15 cellular contexts compared by ENCODE assay signal in genomic region chr5:179616002-179616594, GRCh38. TPM values are rescaled to one million over a fixed set of nuclear protein-coding genes. Genes with fewer than 3 reads are reported as not detected.
A peak's percentile ranks its signal among the peaks of the same experiment; 100 is the strongest.
DNase-seq lines count a peak whose midpoint lies in the region; ATAC-seq, FAIRE-seq and TF ChIP-seq lines count a peak whose summit lies in the region.
"Had no signal": no experiment of that assay in that cellular context is flagged by ENCODE, and none has a peak within 500 bp of the region (broad histone marks: within the 10 kb centered on the region; RNA-seq: fewer than 3 reads in every experiment).

No MANE protein-coding gene starts in this region.

- peak overlapping the region in 5 of 7 donors; percentile 26 to 59 (median 54) for H3K27ac Mint-ChIP-seq in CD14-positive monocyte
- peak overlapping the region; percentile 11 to 100 for H3K27ac Mint-ChIP-seq in activated naive CD4-positive, alpha-beta T cell treated with anti-CD3 and anti-CD28 coated beads, Interleukin-2, amount 50 U/mL, for 72 hours
- H3K27ac Mint-ChIP-seq in natural killer cell treated with Interleukin-12 subunit alpha and Interleukin-12 subunit beta and Interleukin-15 and Interleukin-18, amount 100 ng/mL, for 72 hours: peak overlapping the region; percentile 64

- TF ChIP-seq POLR2A in GM12892 (IDR thresholded peaks at IDR 0.05; ENCODE audit: low read depth, low read length): peak; percentile 52

- no peak overlapping the region for H3K4me3 Mint-ChIP-seq in CD14-positive monocyte
- H3K4me3 Mint-ChIP-seq in natural killer cell treated with Interleukin-12 subunit alpha and Interleukin-12 subunit beta and Interleukin-15 and Interleukin-18, amount 100 ng/mL, for 72 hours: peak overlapping the region; percentile 54

- H3K4me1 Mint-ChIP-seq in CD14-positive monocyte: peaks cover 20% of the 10 kb centered on the region
- peaks cover 65 to 76% of the 10 kb centered on the region in 2 donors for H3K4me1 Mint-ChIP-seq in natural killer cell treated with Interleukin-12 subunit alpha and Interleukin-12 subunit beta and Interleukin-15 and Interleukin-18, amount 100 ng/mL, for 72 hours (ENCODE audit: low read depth in 2 of 2)

- no peak for ATAC-seq in activated naive CD4-positive, alpha-beta T cell treated with anti-CD3 and anti-CD28 coated beads, Interleukin-2, amount 50 U/mL, for 72 hours
- ATAC-seq in natural killer cell treated with Interleukin-12 subunit alpha and Interleukin-12 subunit beta and Interleukin-15 and Interleukin-18, amount 100 ng/mL, for 72 hours: no peak
- no peak for ATAC-seq in HG03025 (IDR thresholded peaks at IDR 0.05; ENCODE audit: low FRiP score, unreplicated experiment)

- intact Hi-C loops in CD14-positive monocyte (cut with micrococcal nuclease): no loop called here

- DNase-seq in CD14-positive monocyte (ENCODE audit: low spot score) (no peak), GM12892 (ENCODE audit: insufficient read length) (no peak), DMS 273 treated with DMSO at 0.1 percent for 48 hours (lab: John Stamatoyannopoulos, UW) (no peak), SHP77 treated with DMSO at 0.1 percent for 48 hours (lab: John Stamatoyannopoulos, UW) (no peak), LoVo (ENCODE audit: low spot score) (no peak)
- DNase-seq in activated naive CD4-positive, alpha-beta T cell treated with anti-CD3 and anti-CD28 coated beads, Interleukin-2, amount 50 U/mL, for 72 hours (ENCODE audit: low spot score in 2 of 2): no peak
- DNase-seq in natural killer cell treated with Interleukin-12 subunit alpha and Interleukin-12 subunit beta and Interleukin-15 and Interleukin-18, amount 100 ng/mL, for 72 hours (ENCODE audit: low spot score): no peak
- DNase-seq: activated CD8-positive, alpha-beta memory T cell treated with anti-CD3 and anti-CD28 coated beads, Interleukin-2, amount 50 U/mL, for 4 hours; effector CD4-positive, alpha-beta T cell; mesendoderm; NCI-H2029 treated with DMSO at 0.1 percent for 48 hours had no signal

- H3K9me3 Mint-ChIP-seq in CD14-positive monocyte: no peaks in the 10 kb centered on the region
- H3K9me3 Mint-ChIP-seq in activated naive CD4-positive, alpha-beta T cell treated with anti-CD3 and anti-CD28 coated beads, Interleukin-2, amount 50 U/mL, for 72 hours: no peaks in the 10 kb centered on the region
- no peaks in the 10 kb centered on the region for H3K9me3 Mint-ChIP-seq in natural killer cell treated with Interleukin-12 subunit alpha and Interleukin-12 subunit beta and Interleukin-15 and Interleukin-18, amount 100 ng/mL, for 72 hours
- H3K9me3 Mint-ChIP-seq: brain had no signal

- peaks cover 84 to 90% of the 10 kb centered on the region in 2 donors for H3K36me3 Mint-ChIP-seq in CD14-positive monocyte
- H3K36me3 Mint-ChIP-seq in activated naive CD4-positive, alpha-beta T cell treated with anti-CD3 and anti-CD28 coated beads, Interleukin-2, amount 50 U/mL, for 72 hours: peaks cover 65 to 76% of the 10 kb centered on the region in 2 donors
- H3K36me3 Mint-ChIP-seq in natural killer cell treated with Interleukin-12 subunit alpha and Interleukin-12 subunit beta and Interleukin-15 and Interleukin-18, amount 100 ng/mL, for 72 hours: peaks cover 79% of the 10 kb centered on the region

- FAIRE-seq in GM12892 (lab: Jason Lieb, UNC): no peak
- FAIRE-seq: GM18507, H1 had no signal

- H3K27me3 Mint-ChIP-seq in CD14-positive monocyte (ENCODE audit: low read depth in 3 of 3): no peaks in the 10 kb centered on the region
- H3K27me3 Mint-ChIP-seq in natural killer cell treated with Interleukin-12 subunit alpha and Interleukin-12 subunit beta and Interleukin-15 and Interleukin-18, amount 100 ng/mL, for 72 hours: no peaks in the 10 kb centered on the region

- TF ChIP-seq CTCF in CD14-positive monocyte (IDR thresholded peaks at IDR 0.05): no peak

RNA-seq across cellular contexts. Expression of gene HNRNPH1, which starts 7.4 kb away (rescaled TPM):
- polyA plus RNA-seq in CD14-positive monocyte: 10 to 100 TPM; 47.4 to 51.9 TPM
- polyA plus RNA-seq in GM12892 (2012; ENCODE audit: missing spikeins): 574 TPM
- total RNA-seq in activated naive CD4-positive, alpha-beta T cell treated with anti-CD3 and anti-CD28 coated beads, Interleukin-2, amount 50 U/mL, for 72 hours: 100 to 1,000 TPM; 925 to 947 TPM
- total RNA-seq in natural killer cell treated with Interleukin-12 subunit alpha and Interleukin-12 subunit beta and Interleukin-15 and Interleukin-18, amount 100 ng/mL, for 72 hours: 1,000 to 10,000 TPM in 1 of 2 donors, 100 to 1,000 TPM in 1; 874 to 1,296 TPM
